In genomic region chr2:160472839-160473251, GRCh38 we compare ENCODE assay signal across 12 cellular contexts. TPM values are rescaled to one million over a fixed set of nuclear protein-coding genes. Genes with fewer than 3 reads are reported as not detected.
DNase-seq lines count a peak whose midpoint lies in the region; ATAC-seq and TF ChIP-seq lines count a peak whose summit lies in the region.
"Had no signal": no experiment of that assay in that cellular context is flagged by ENCODE, and none has a peak within 500 bp of the region (broad histone marks: within the 10 kb centered on the region; RNA-seq: fewer than 3 reads in every experiment).

No MANE protein-coding gene starts in this region.

- H3K4me2 ChIP-seq in fibroblast of lung (ENCODE audit: extremely low read depth, insufficient read depth, low read length), result peak overlapping the region; percentile 83

- no peak for TF ChIP-seq EP300 in stomach (IDR thresholded peaks at IDR 0.05)

- H3K27ac Mint-ChIP-seq in activated naive CD4-positive, alpha-beta T cell treated with anti-CD3 and anti-CD28 coated beads, Interleukin-2, amount 10 ng/mL, durations not matched to agents 7 days and 5 days, result peak overlapping the region; percentile 58

- intact Hi-C loops in stomach (cut with DNase I; ENCODE audit: low total_unique reads), result no loop called here

- peak overlapping the region; percentile 79 for H3K27ac ChIP-seq in fibroblast of lung (ENCODE audit: insufficient read depth, low read length)
- peak overlapping the region in 3 of 5 donors; percentile 63 to 74 (median 65) for H3K27ac ChIP-seq in stomach

- peaks cover 20% of the 10 kb centered on the region for H3K4me1 ChIP-seq in fibroblast of lung (ENCODE audit: control insufficient read depth, extremely low read depth, insufficient read depth, low read length)
- H3K4me1 ChIP-seq in stomach, result peaks cover 6 to 45% (median 28%) of the 10 kb centered on the region in 4 donors

- peaks cover 12% of the 10 kb centered on the region for H3K36me3 Mint-ChIP-seq in activated naive CD4-positive, alpha-beta T cell treated with anti-CD3 and anti-CD28 coated beads, Interleukin-2, amount 10 ng/mL, durations not matched to agents 7 days and 5 days
- H3K36me3 Mint-ChIP-seq: naive thymus-derived CD8-positive, alpha-beta T cell had no signal

- CTCF ChIA-PET in activated naive CD4-positive, alpha-beta T cell treated with anti-CD3 and anti-CD28 coated beads, Interleukin-2, amount 10 ng/mL, durations not matched to agents 7 days and 5 days (lab: Charles Lee), result interaction anchor here (0.7 kb wide), 1 partner anchor 44 kb away, joined by 3 read pairs; no protein-coding TSS in a partner anchor

- WGBS in stomach, 5 donors, result 25 to 33% (median 31%) methylated on average over 4 of the region's 4 CpGs

- H3K79me2 ChIP-seq in fibroblast of lung (ENCODE audit: control insufficient read depth, insufficient read depth, low read length), result peaks cover 68% of the 10 kb centered on the region

- TF ChIP-seq POLR2A in stomach (IDR thresholded peaks at IDR 0.05), result no peak

- H3K9me3 ChIP-seq in fibroblast of lung (ENCODE audit: control insufficient read depth, insufficient read depth, low read depth, low read length) (no peaks in the 10 kb centered on the region), stomach (no peaks in the 10 kb centered on the region)

- TF ChIP-seq CTCF in fibroblast of lung (conservative IDR thresholded peaks at IDR 0.05 in 1 of 2, IDR thresholded peaks at IDR 0.05 in 1 of 2; ENCODE audit: low read depth in 1 of 2, low read length in 2 of 2), result no peak
- TF ChIP-seq CTCF in stomach (IDR thresholded peaks at IDR 0.05), result no peak

- no peaks in the 10 kb centered on the region for H3K36me3 ChIP-seq in fibroblast of lung (ENCODE audit: control insufficient read depth, insufficient read depth, low read length)
- no peaks in the 10 kb centered on the region for H3K36me3 ChIP-seq in stomach

- H3K4me3 Mint-ChIP-seq in activated naive CD4-positive, alpha-beta T cell treated with anti-CD3 and anti-CD28 coated beads, Interleukin-2, amount 10 ng/mL, durations not matched to agents 7 days and 5 days, result no peak overlapping the region

- H3K27me3 ChIP-seq in fibroblast of lung (ENCODE audit: control insufficient read depth, insufficient read depth, low read length) (no peaks in the 10 kb centered on the region), stomach (no peaks in the 10 kb centered on the region)

- no peak for DNase-seq in activated naive CD4-positive, alpha-beta T cell treated with anti-CD3 and anti-CD28 coated beads, Interleukin-2, amount 10 ng/mL, durations not matched to agents 7 days and 5 days
- no peak for DNase-seq in activated naive CD4-positive, alpha-beta T cell treated with Interleukin-2 at 50 U/mL for 16 hours
- DNase-seq in NCI-H748 treated with DMSO at 0.1 percent for 48 hours (lab: John Stamatoyannopoulos, UW) (peak; percentile 99), fibroblast of lung (ENCODE audit: low read depth in 2 of 2) (peak; percentile 38 to 95), stomach (no peak), NCI-H226 (no peak)
- DNase-seq: activated CD4-positive, CD25-positive, alpha-beta regulatory T cell treated with anti-CD3 and anti-CD28 coated beads, Interleukin-2, amount 50 U/mL, for 72 hours; C1 segment of cervical spinal cord; H7; naive thymus-derived CD8-positive, alpha-beta T cell had no signal

- no peaks in the 10 kb centered on the region for H4K20me1 ChIP-seq in fibroblast of lung (ENCODE audit: control insufficient read depth, extremely low read depth, insufficient read depth, low read length)

- no peak overlapping the region for H2AFZ ChIP-seq in fibroblast of lung (ENCODE audit: low read length)

- peaks cover 72% of the 10 kb centered on the region for H3K4me1 Mint-ChIP-seq in activated naive CD4-positive, alpha-beta T cell treated with anti-CD3 and anti-CD28 coated beads, Interleukin-2, amount 10 ng/mL, durations not matched to agents 7 days and 5 days

- H3K9ac ChIP-seq in fibroblast of lung (ENCODE audit: insufficient read depth, low read length), result no peak overlapping the region

- no peaks in the 10 kb centered on the region for H3K27me3 Mint-ChIP-seq in activated naive CD4-positive, alpha-beta T cell treated with anti-CD3 and anti-CD28 coated beads, Interleukin-2, amount 10 ng/mL, durations not matched to agents 7 days and 5 days
- H3K27me3 Mint-ChIP-seq: naive thymus-derived CD8-positive, alpha-beta T cell had no signal

- H3K9me3 Mint-ChIP-seq in activated naive CD4-positive, alpha-beta T cell treated with anti-CD3 and anti-CD28 coated beads, Interleukin-2, amount 10 ng/mL, durations not matched to agents 7 days and 5 days, result no peaks in the 10 kb centered on the region
- H3K9me3 Mint-ChIP-seq: naive thymus-derived CD8-positive, alpha-beta T cell had no signal

- H3K4me3 ChIP-seq in fibroblast of lung (replicated peaks in 1 of 4; ENCODE audit: control extremely low read depth in 1 of 4, insufficient read depth in 1 of 4, low read depth in 3 of 4, low read length in 4 of 4), result peak overlapping the region in 2 of 4 experiments; percentile 9 to 12
- peak overlapping the region in 1 of 4 donors; percentile 1 for H3K4me3 ChIP-seq in stomach

- no peak for ATAC-seq in GM18520 (IDR thresholded peaks at IDR 0.05; ENCODE audit: unreplicated experiment)
- ATAC-seq in HG02623 (IDR thresholded peaks at IDR 0.05; ENCODE audit: unreplicated experiment), result no peak
- ATAC-seq: naive thymus-derived CD8-positive, alpha-beta T cell had no signal

RNA-seq across cellular contexts. Expression of gene RBMS1, which starts 20.8 kb away (rescaled TPM):
- total RNA-seq in fibroblast of lung, result 76.8 and 77.3 TPM in 2 replicates
- 146 and 152 TPM in 2 replicates for polyA plus RNA-seq in fibroblast of lung
- polyA plus RNA-seq in fibroblast of lung (2012), result 61.8 and 72.9 TPM in 2 replicates
- 42.3 and 48.2 TPM in 2 replicates for polyA minus RNA-seq in fibroblast of lung (ENCODE audit: low replicate concordance)
- 100 to 1,000 TPM in 1 of 5 donors, 10 to 100 TPM in 3, 1 to 10 TPM in 1; 4.3 to 134 (median 32.7) TPM for total RNA-seq in stomach
- polyA plus RNA-seq in stomach, result 10 to 100 TPM; 15.6 to 27.5 (median 24.7) TPM

Comparison
In these comparisons a context has a peak if more than half of its experiments do, and no peak if none do; other contexts are left out.
1. DNase-seq: peak in NCI-H748 treated with DMSO at 0.1 percent for 48 hours (single experiment) and fibroblast of lung (2 of 2); none in activated naive CD4-positive, alpha-beta T cell treated with anti-CD3 and anti-CD28 coated beads, Interleukin-2, amount 10 ng/mL, durations not matched to agents 7 days and 5 days (single experiment), activated naive CD4-positive, alpha-beta T cell treated with Interleukin-2 at 50 U/mL for 16 hours (single experiment), stomach (single experiment) and NCI-H226 (single experiment).